Comparison of ENCODE assay signal across 8 cellular contexts in genomic region chr13:42990147-42990990, GRCh38. TPM values are rescaled to one million over a fixed set of nuclear protein-coding genes. Genes with fewer than 3 reads are reported as not detected.
DNase-seq lines count a peak whose midpoint lies in the region; ATAC-seq, FAIRE-seq and TF ChIP-seq lines count a peak whose summit lies in the region.

No MANE protein-coding gene starts in this region.

- DNase-seq in AG20443 (ENCODE audit: low spot score) (peak; percentile 16), GM19239 (ENCODE audit: insufficient read length, low spot score) (no peak), lower lobe of right lung (no peak), CD1c-positive myeloid dendritic cell (ENCODE audit: extremely low spot score) (no peak), NCI-H2081 treated with DMSO at 0.1 percent for 48 hours (lab: John Stamatoyannopoulos, UW) (no peak)
- no peak for DNase-seq in activated naive CD4-positive, alpha-beta T cell treated with anti-CD3 and anti-CD28 coated beads, Interleukin-2, amount 50 U/mL, for 72 hours (ENCODE audit: low spot score in 2 of 2)
- DNase-seq in stimulated activated CD4-positive, alpha-beta T cell treated with anti-CD3 and anti-CD28 coated beads, Interleukin-1b, Interleukin-23, amount 100 ng/mL, for 48 hours = no peak

- intact Hi-C loops in lower lobe of right lung (cut with DNase I) = no loop called here

- no peaks in the 10 kb centered on the region for H3K27me3 ChIP-seq in lower lobe of right lung (ENCODE audit: low read depth)

- FAIRE-seq in GM19239 (lab: Jason Lieb, UNC) = peak; percentile 35

- peaks cover 5 to 6% of the 10 kb centered on the region in 2 donors for H3K36me3 Mint-ChIP-seq in activated naive CD4-positive, alpha-beta T cell treated with anti-CD3 and anti-CD28 coated beads, Interleukin-2, amount 50 U/mL, for 72 hours

- no peak for TF ChIP-seq CTCF in lower lobe of right lung (IDR thresholded peaks at IDR 0.05)

- H3K9me3 Mint-ChIP-seq in activated naive CD4-positive, alpha-beta T cell treated with anti-CD3 and anti-CD28 coated beads, Interleukin-2, amount 50 U/mL, for 72 hours = no peaks in the 10 kb centered on the region

- H3K27ac ChIP-seq in lower lobe of right lung = peak overlapping the region; percentile 18

- H3K9me3 ChIP-seq in lower lobe of right lung = no peaks in the 10 kb centered on the region

- peak overlapping the region; percentile 99 for H3K27ac Mint-ChIP-seq in activated naive CD4-positive, alpha-beta T cell treated with anti-CD3 and anti-CD28 coated beads, Interleukin-2, amount 50 U/mL, for 72 hours

- peak overlapping the region; percentile 76 for H3K4me3 ChIP-seq in lower lobe of right lung

- H3K36me3 ChIP-seq in lower lobe of right lung = no peaks in the 10 kb centered on the region

- peaks cover 24% of the 10 kb centered on the region for H3K4me1 ChIP-seq in lower lobe of right lung

- no peak for ATAC-seq in activated naive CD4-positive, alpha-beta T cell treated with anti-CD3 and anti-CD28 coated beads, Interleukin-2, amount 50 U/mL, for 72 hours
- no peak for ATAC-seq in lower lobe of right lung
- no peak for ATAC-seq in GM21529 (IDR thresholded peaks at IDR 0.05; ENCODE audit: unreplicated experiment)

RNA-seq across cellular contexts. Expression of gene EPSTI1, which starts 1.7 kb away (rescaled TPM):
- 10 to 100 TPM; 12.7 to 18.7 TPM for total RNA-seq in activated naive CD4-positive, alpha-beta T cell treated with anti-CD3 and anti-CD28 coated beads, Interleukin-2, amount 50 U/mL, for 72 hours
- total RNA-seq in lower lobe of right lung = 38.6 TPM

RNA-seq across cellular contexts. Expression of gene DNAJC15, which starts 33.0 kb away (rescaled TPM):
- 10 to 100 TPM in 1 of 2 donors, 1 to 10 TPM in 1; 5.4 to 15.7 TPM for total RNA-seq in activated naive CD4-positive, alpha-beta T cell treated with anti-CD3 and anti-CD28 coated beads, Interleukin-2, amount 50 U/mL, for 72 hours
- total RNA-seq in lower lobe of right lung = 17.0 TPM
